ENCODE assay signal across 8 cellular contexts in the genomic region with DNA sequence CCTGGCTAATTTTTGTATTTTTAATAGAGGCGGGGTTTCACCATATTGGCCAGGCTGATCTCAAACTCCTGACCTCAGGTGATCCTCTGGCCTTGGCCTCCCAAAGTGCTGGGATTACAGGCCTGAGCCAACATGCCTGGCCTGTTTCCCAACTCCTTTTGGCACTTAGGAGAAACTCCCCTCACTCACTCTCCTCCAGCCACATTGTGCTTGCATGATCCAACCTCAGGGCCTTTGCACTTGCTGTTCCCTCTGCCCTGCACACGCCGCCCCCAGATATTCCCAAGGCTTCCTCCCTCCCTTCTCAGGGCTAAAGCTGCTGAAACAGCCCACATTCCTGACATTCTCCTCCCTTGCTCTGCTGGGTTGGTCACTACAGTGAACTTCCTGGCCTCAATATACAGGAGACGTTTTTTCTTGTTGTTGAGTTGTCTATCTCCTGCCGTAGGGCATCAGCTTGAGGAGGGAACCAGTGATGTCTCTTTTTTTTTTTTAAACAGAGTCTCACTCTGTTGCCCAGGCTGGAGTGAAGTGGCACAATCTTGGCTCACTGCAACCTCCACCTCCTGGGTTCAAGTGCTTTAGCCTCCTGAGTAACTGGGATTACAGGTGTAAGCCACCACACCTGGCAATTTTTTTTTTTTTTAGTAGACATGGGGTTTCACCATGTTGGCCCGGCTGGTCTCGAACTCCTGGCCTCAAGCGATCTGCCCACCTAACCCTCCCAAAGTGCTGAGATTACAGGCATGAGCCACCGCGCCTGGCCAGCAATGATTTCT.
A peak's percentile ranks its signal among the peaks of the same experiment; 100 is the strongest.
DNase-seq lines count a peak whose midpoint lies in the region; FAIRE-seq and TF ChIP-seq lines count a peak whose summit lies in the region.
"Not testable (repeated sequence)": the region's sequence is repeated elsewhere in the genome, so short reads cannot be mapped to it uniquely, and the experiment has no call there.

No MANE protein-coding gene starts in this region.

- DNase-seq in A172 (ENCODE audit: low spot score): peak; percentile 70
- peak; percentile 80 for DNase-seq in EL
- DNase-seq in HT1080 (ENCODE audit: low read depth): peak; percentile 38
- DNase-seq in RWPE1 (ENCODE audit: low spot score): peak; percentile 59
- DNase-seq in astrocyte (ENCODE audit: low read depth): peak; percentile 44
- DNase-seq in endothelial cell of umbilical vein (ENCODE audit: low read depth, low spot score): not testable (repeated sequence)
- peak; percentile 46 for DNase-seq in iPS-NIHi11 (ENCODE audit: low spot score)
- peak; percentile 74 to 85 for DNase-seq in trophoblast cell

- not testable (repeated sequence) for H4K12ac ChIP-seq in trophoblast cell (ENCODE audit: low read depth, low read length)

- H3K27ac ChIP-seq in RWPE1: peak overlapping the region; percentile 17
- not testable (repeated sequence) for H3K27ac ChIP-seq in astrocyte (ENCODE audit: low read depth, low read length); endothelial cell of umbilical vein (ENCODE audit: insufficient read depth, low read depth, low read length); trophoblast cell (ENCODE audit: low read depth, low read length)

- CTCF ChIA-PET in RWPE1 (lab: Yijun Ruan, JAX): interaction anchor here (0.6 to 1.4 kb wide), 4 partner anchors 12 to 165 kb away, joined by 3 to 7 read pairs (median 4); no protein-coding TSS in a partner anchor
- CTCF ChIA-PET in endothelial cell of umbilical vein (lab: Charles Lee): interaction anchor here (1.1 kb wide), 1 partner anchor 257 kb away, joined by 3 read pairs; no protein-coding TSS in a partner anchor

- not testable (repeated sequence) for BruUV-seq in endothelial cell of umbilical vein (replicated peaks; lab: Mats Ljungman, UMichigan)

- intact Hi-C loops in endothelial cell of umbilical vein (cut with micrococcal nuclease): not testable (repeated sequence)

- not testable (repeated sequence) for H2AK5ac ChIP-seq in trophoblast cell (ENCODE audit: low read length)

- peaks cover 18% of the 10 kb centered on the region for H3K4me1 Mint-ChIP-seq in astrocyte (ENCODE audit: low read depth, unreplicated experiment)

- not testable (repeated sequence) for H3K36me3 ChIP-seq in astrocyte (ENCODE audit: insufficient read depth, low read length); endothelial cell of umbilical vein (ENCODE audit: control insufficient read depth in 2 of 2, extremely low read depth in 1 of 2, insufficient read depth in 2 of 2, low read length in 2 of 2); trophoblast cell (ENCODE audit: control insufficient read depth in 1 of 2, insufficient read depth in 2 of 2, low read length in 2 of 2)

- not testable (repeated sequence) for H3K9me3 Mint-ChIP-seq in astrocyte (ENCODE audit: unreplicated experiment)

- H3K27ac Mint-ChIP-seq in astrocyte (ENCODE audit: unreplicated experiment): peak overlapping the region; percentile 48

- H3K4me2 ChIP-seq in astrocyte (ENCODE audit: low read length); endothelial cell of umbilical vein (ENCODE audit: insufficient read depth, low read length); trophoblast cell (ENCODE audit: low read length): not testable (repeated sequence)

- not testable (repeated sequence) for H3K9me1 ChIP-seq in endothelial cell of umbilical vein (replicated peaks; ENCODE audit: control insufficient read depth, extremely low read depth, insufficient read depth, low read length)

- not testable (repeated sequence) for H4K20me1 ChIP-seq in astrocyte (ENCODE audit: insufficient read depth, low read length); endothelial cell of umbilical vein (replicated peaks; ENCODE audit: control insufficient read depth, extremely low read depth, insufficient read depth, low read length)

- not testable (repeated sequence) for H3K79me2 ChIP-seq in astrocyte (ENCODE audit: insufficient read depth, low read length); endothelial cell of umbilical vein (ENCODE audit: control insufficient read depth, insufficient read depth, low read length); trophoblast cell (ENCODE audit: control insufficient read depth, insufficient read depth, low read length, poor library complexity)

- not testable (repeated sequence) for H3K27me3 ChIP-seq in astrocyte (ENCODE audit: insufficient read depth, low read length); endothelial cell of umbilical vein (ENCODE audit: control insufficient read depth in 2 of 2, insufficient read depth in 2 of 2, low read length in 2 of 2); trophoblast cell (ENCODE audit: insufficient read depth, low read length)

- H3K23ac ChIP-seq in trophoblast cell (ENCODE audit: low read length): not testable (repeated sequence)

- not testable (repeated sequence) for TF ChIP-seq CTCF in RWPE1 (conservative IDR thresholded peaks at IDR 0.05; ENCODE audit: low read depth); astrocyte (IDR thresholded peaks at IDR 0.05; ENCODE audit: insufficient read depth, low read depth, low read length); endothelial cell of umbilical vein (IDR thresholded peaks at IDR 0.05; ENCODE audit: extremely low read depth in 1 of 2, insufficient read depth in 1 of 2, low read depth in 1 of 2, low read length in 2 of 2)

- not testable (repeated sequence) for H3K14ac ChIP-seq in trophoblast cell (ENCODE audit: low read length)

- POLR2A ChIA-PET in RWPE1 (lab: Yijun Ruan, JAX; ENCODE audit: low non-redundant PET); endothelial cell of umbilical vein (lab: Charles Lee): not testable (repeated sequence)

- not testable (repeated sequence) for H3K36me3 Mint-ChIP-seq in astrocyte (ENCODE audit: low read depth, unreplicated experiment)

- not testable (repeated sequence) for H2AFZ ChIP-seq in astrocyte (ENCODE audit: low read depth, low read length); endothelial cell of umbilical vein (ENCODE audit: low read depth, low read length); trophoblast cell (ENCODE audit: insufficient read depth, low read length, poor library complexity)

- not testable (repeated sequence) for TF ChIP-seq POLR2A in endothelial cell of umbilical vein (IDR thresholded peaks at IDR 0.05; ENCODE audit: low read depth, low read length)

- not testable (repeated sequence) for H3K4me1 ChIP-seq in astrocyte (ENCODE audit: insufficient read depth, low read length)
- peaks cover 20% of the 10 kb centered on the region for H3K4me1 ChIP-seq in endothelial cell of umbilical vein (ENCODE audit: control insufficient read depth, extremely low read depth, insufficient read depth, low read length)
- H3K4me1 ChIP-seq in trophoblast cell (ENCODE audit: control insufficient read depth in 1 of 2, insufficient read depth in 2 of 2, low read length in 2 of 2): peaks cover 13 to 18% of the 10 kb centered on the region in 2 experiments

- not testable (repeated sequence) for H3K27me3 Mint-ChIP-seq in astrocyte (ENCODE audit: low read depth, unreplicated experiment)

- not testable (repeated sequence) for H3K4ac ChIP-seq in trophoblast cell (ENCODE audit: low read depth, low read length)

- H3K4me3 Mint-ChIP-seq in astrocyte (ENCODE audit: unreplicated experiment): not testable (repeated sequence)

- not testable (repeated sequence) for H3K9me3 ChIP-seq in astrocyte (ENCODE audit: insufficient read depth, low read depth, low read length); endothelial cell of umbilical vein (replicated peaks; ENCODE audit: control insufficient read depth, insufficient read depth, low read length); trophoblast cell (ENCODE audit: insufficient read depth, low read depth, low read length)

- peaks cover 15% of the 10 kb centered on the region for H3K79me1 ChIP-seq in trophoblast cell (ENCODE audit: low read length)

- H2BK5ac ChIP-seq in trophoblast cell (ENCODE audit: low read depth, low read length, poor library complexity): not testable (repeated sequence)

- not testable (repeated sequence) for H3K4me3 ChIP-seq in astrocyte (ENCODE audit: insufficient read depth, low read depth, low read length); endothelial cell of umbilical vein (replicated peaks in 1 of 3; ENCODE audit: insufficient read depth in 1 of 3, low read depth in 1 of 3, low read length in 3 of 3); trophoblast cell (ENCODE audit: low read depth, low read length)

- FAIRE-seq in astrocyte (lab: Jason Lieb, UNC): not testable (repeated sequence)
- FAIRE-seq in endothelial cell of umbilical vein (lab: Jason Lieb, UNC): peak; percentile 40

- not testable (repeated sequence) for H3K18ac ChIP-seq in trophoblast cell (ENCODE audit: low read length)

- H2BK120ac ChIP-seq in trophoblast cell (ENCODE audit: insufficient read depth, low read length, poor library complexity): peak overlapping the region; percentile 21

- whole genome bisulfite sequencing in trophoblast cell (ENCODE audit: extremely low coverage, insufficient coverage, insufficient read length): no CpG with 5 or more reads among the region's 10 CpGs

- not testable (repeated sequence) for H3K9ac ChIP-seq in astrocyte (ENCODE audit: low read length); endothelial cell of umbilical vein (replicated peaks; ENCODE audit: extremely low read depth, insufficient read depth, low read length); trophoblast cell (ENCODE audit: low read length)

- dilution Hi-C loops in endothelial cell of umbilical vein (cut with MboI; ENCODE audit: extremely low pct_ligation_motif_present, low sequenced_read_pairs): not testable (repeated sequence)

- H4K91ac ChIP-seq in trophoblast cell (ENCODE audit: low read depth, low read length): peak overlapping the region; percentile 50

- H2BK12ac ChIP-seq in trophoblast cell (ENCODE audit: low read length): peak overlapping the region; percentile 16

- peak overlapping the region; percentile 11 for H4K8ac ChIP-seq in trophoblast cell (ENCODE audit: low read depth, low read length)
